In genomic region chrX:24054182-24055042, GRCh38 we compare ENCODE assay signal across 8 cellular contexts. TPM values are rescaled to one million over a fixed set of nuclear protein-coding genes. Genes with fewer than 3 reads are reported as not detected.
DNase-seq lines count a peak whose midpoint lies in the region; ATAC-seq and TF ChIP-seq lines count a peak whose summit lies in the region.

TSS of gene EIF2S3 (plus strand) at chrX:24054956. CDS start at chrX:24054969, 13 bp downstream.

- H3K9me2 ChIP-seq in PC-9 (ENCODE audit: insufficient read depth): no peaks in the 10 kb centered on the region

- in situ Hi-C loops in KBM-7 (cut with MboI; ENCODE audit: low pct_unique_long_range_greater_than_20kb, low sequenced_read_pairs): no loop called here

- H3K9ac ChIP-seq in mucosa of rectum (ENCODE audit: low read depth in 1 of 2, low read length in 2 of 2): peak within 1 kb of the TSS; percentile 26 to 60

- peak; percentile 93 for DNase-seq in DMS53 treated with DMSO at 0.1 percent for 48 hours (lab: John Stamatoyannopoulos, UW; ENCODE audit: unreplicated experiment)
- peak; percentile 99 for DNase-seq in KBM-7
- DNase-seq in PC-9: peak; percentile 87 to 88
- peak; percentile 72 for DNase-seq in activated T-cell treated with anti-CD3 and anti-CD28 coated beads for 48 hours (ENCODE audit: low read depth)
- peak; percentile 78 for DNase-seq in epithelial cell of proximal tubule (ENCODE audit: low read depth)
- DNase-seq in stimulated activated CD8-positive, alpha-beta memory T cell treated with anti-CD3 and anti-CD28 coated beads, Interleukin-4, amount 100 ng/mL, for 48 hours: peak; percentile 83

- peaks cover 10% of the 10 kb centered on the region for H4K20me1 ChIP-seq in PC-9 (ENCODE audit: insufficient read depth)

- no peaks in the 10 kb centered on the region for H3K9me3 ChIP-seq in PC-9 (ENCODE audit: insufficient read depth, low read depth)
- H3K9me3 ChIP-seq in mucosa of rectum (ENCODE audit: control insufficient read depth in 2 of 2, low read length in 2 of 2): no peaks in the 10 kb centered on the region

- H3K36me3 ChIP-seq in PC-9 (ENCODE audit: low read depth) (peaks cover 20% of the 10 kb centered on the region), mucosa of rectum (ENCODE audit: control insufficient read depth in 2 of 2, insufficient read depth in 2 of 2, low read length in 2 of 2) (peaks cover 7 to 11% of the 10 kb centered on the region in 2 donors)

- POLR2A ChIA-PET in PC-9 (lab: Charles Lee; ENCODE audit: unreplicated experiment): interaction anchor here (0.6 to 1.3 kb wide), 5 partner anchors 27 to 311 kb away, joined by 4 to 28 read pairs (median 9); partner anchors contain the start of genes ACOT9 and KLHL15

- peak within 1 kb of the TSS; percentile 82 for H2AFZ ChIP-seq in PC-9

- ATAC-seq in GM21717 (IDR thresholded peaks at IDR 0.05; ENCODE audit: unreplicated experiment): peak; percentile 91

- no peak within 1 kb of the TSS; the same call in 1 of the 2 replicates for H3K4me2 ChIP-seq in PC-9

- intact Hi-C loops in PC-9 (cut with micrococcal nuclease; ENCODE audit: unreplicated experiment): loop anchor here (1.0 to 2.0 kb wide), 5 partner anchors 29 to 312 kb away; partner anchors contain the start of genes CXorf58, SAT1 and ZFX

- TSS peak; percentile 83 for BruUV-seq in PC-9 (replicated peaks; lab: Mats Ljungman, UMichigan)

- CTCF ChIA-PET in PC-9 (lab: Charles Lee): interaction anchor here (0.6 to 1.3 kb wide), 5 partner anchors 29 to 387 kb away, joined by 3 to 20 read pairs (median 6); partner anchors contain the start of gene PRDX4

- peaks cover 11% of the 10 kb centered on the region for H3F3A ChIP-seq in PC-9 (ENCODE audit: insufficient read depth, low read depth)

- H3K27me3 ChIP-seq in PC-9 (ENCODE audit: insufficient read depth, low read depth): no peaks in the 10 kb centered on the region
- H3K27me3 ChIP-seq in mucosa of rectum (ENCODE audit: control insufficient read depth in 2 of 2, insufficient read depth in 2 of 2, low read length in 2 of 2): no peaks in the 10 kb centered on the region

- H3K4me1 ChIP-seq in PC-9 (replicated peaks; ENCODE audit: insufficient read depth) (peaks cover 10% of the 10 kb centered on the region; the same call in 1 of the 2 replicates), mucosa of rectum (ENCODE audit: control insufficient read depth in 2 of 2, insufficient read depth in 2 of 2, low read length in 2 of 2) (peaks cover 0 to 7% of the 10 kb centered on the region in 2 donors)

- peaks cover 21% of the 10 kb centered on the region for H3K79me2 ChIP-seq in PC-9 (ENCODE audit: low read depth)

- no peak within 1 kb of the TSS; the same call in 1 of the 2 replicates for H3K4me3 ChIP-seq in PC-9
- H3K4me3 ChIP-seq in epithelial cell of proximal tubule (ENCODE audit: low read depth, low read length): no peak within 1 kb of the TSS
- H3K4me3 ChIP-seq in mucosa of rectum (ENCODE audit: low read length in 2 of 2): peak within 1 kb of the TSS in 1 of 2 donors; percentile 42

- H3K27ac ChIP-seq in PC-9 (no peak within 1 kb of the TSS; the same call in 1 of the 2 replicates), mucosa of rectum (ENCODE audit: low read depth in 2 of 2, low read length in 2 of 2) (peak within 1 kb of the TSS; percentile 89 to 94)

- peak; percentile 66 for TF ChIP-seq CTCF in PC-9 (conservative IDR thresholded peaks at IDR 0.05)
- TF ChIP-seq CTCF in epithelial cell of proximal tubule (conservative IDR thresholded peaks at IDR 0.05; ENCODE audit: low read depth, low read length): peak; percentile 60

RNA-seq across cellular contexts. Expression of gene EIF2S3, which starts in this region (rescaled TPM):
- total RNA-seq in PC-9 (2021) (216 and 252 TPM in 2 replicates), epithelial cell of proximal tubule (92.7 and 214 TPM in 2 replicates)
